ENCODE assay signal across 7 cellular contexts in the genomic region with DNA sequence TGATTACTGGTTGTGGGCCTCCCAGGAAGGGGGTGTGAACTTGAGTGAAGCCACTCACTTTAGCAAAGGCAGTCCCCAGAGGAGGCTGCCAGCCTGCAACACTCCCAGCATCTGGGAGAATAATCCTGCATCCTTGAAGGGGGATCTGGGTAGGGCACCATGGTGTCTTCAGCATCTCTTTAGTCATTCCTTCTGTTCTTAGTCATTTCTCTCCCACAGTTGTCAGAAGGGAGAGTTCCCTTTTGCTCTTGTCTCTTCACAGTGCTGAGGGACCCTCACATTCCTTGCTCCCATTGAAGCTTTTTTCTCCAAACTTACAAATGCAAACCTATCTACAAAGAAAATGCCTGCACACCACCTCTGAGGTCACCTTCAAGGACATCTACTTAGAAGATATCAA.
"Had no signal": no experiment of that assay in that cellular context is flagged by ENCODE, and none has a peak within 500 bp of the region (broad histone marks: within the 10 kb centered on the region; RNA-seq: fewer than 3 reads in every experiment).

No MANE protein-coding gene starts in this region.

- H3K4me3 ChIP-seq: GM23338 had no signal

- H3K4me1 Mint-ChIP-seq: GM23338, H9 had no signal

- H3K27ac Mint-ChIP-seq: GM23338, IgD-negative memory B cell had no signal

- H3K4me2 ChIP-seq: GM23338 had no signal

- H3K4me3 Mint-ChIP-seq: GM23338, H9, IgD-negative memory B cell had no signal

- DNase-seq: H9, HCEC 1CT, KBM-7 had no signal

- H3K9me3 Mint-ChIP-seq: IgD-negative memory B cell had no signal

- H3K27ac ChIP-seq: HL-60 had no signal

- ATAC-seq: GM23338, HepG2 had no signal

- H3K36me3 Mint-ChIP-seq: IgD-negative memory B cell had no signal
